25 cellular contexts compared by ENCODE assay signal in genomic region chr13:101536079-101536478, GRCh38.
"Had no signal": no experiment of that assay in that cellular context is flagged by ENCODE, and none has a peak within 500 bp of the region (broad histone marks: within the 10 kb centered on the region; RNA-seq: fewer than 3 reads in every experiment).

No MANE protein-coding gene starts in this region.

- H3K79me2 ChIP-seq: parathyroid adenoma had no signal

- H2AFZ ChIP-seq: parathyroid adenoma had no signal

- DNase-seq: activated CD4-positive, alpha-beta T cell treated with anti-CD3 and anti-CD28 coated beads, Interleukin-2, amount 10 ng/mL, durations not matched to agents 7 days and 5 days; activated CD4-positive, CD25-positive, alpha-beta regulatory T cell treated with anti-CD3 and anti-CD28 coated beads, Interleukin-2, amount 50 U/mL, for 72 hours; activated CD8-positive, alpha-beta T cell treated with anti-CD3 and anti-CD28 coated beads, Interleukin-2, amount 10 ng/mL, durations not matched to agents 7 days and 5 days; activated gamma-delta T cell; colonic mucosa; esophagus squamous epithelium; gastrocnemius medialis; hippocampal formation; kidney glomerular epithelial cell; left ventricle myocardium superior; mammary epithelial cell; midbrain; right cardiac atrium; stimulated activated CD4-positive, alpha-beta T cell treated with anti-CD3 and anti-CD28 coated beads, Interleukin-1b, Interleukin-23, amount 100 ng/mL, for 48 hours; stomach; uterus; WERI-Rb-1 had no signal

- ATAC-seq: activated CD8-positive, alpha-beta T cell treated with anti-CD3 and anti-CD28 coated beads, Interleukin-2, amount 10 ng/mL, durations not matched to agents 7 days and 5 days; gastrocnemius medialis; left ventricle myocardium superior; natural killer cell treated with Interleukin-12 subunit alpha and Interleukin-12 subunit beta and Interleukin-15 and Interleukin-18, amount 100 ng/mL, for 72 hours; right cardiac atrium; stimulated activated effector memory CD8-positive, alpha-beta T cell treated with anti-CD3 and anti-CD28 coated beads, Interleukin-12 subunit alpha, Interleukin-12 subunit beta, amount 100 ng/mL, for 72 hours had no signal

- FAIRE-seq: TTC549 had no signal

- H3K27ac ChIP-seq: breast epithelium, colonic mucosa, esophagus squamous epithelium, gastrocnemius medialis, neutrophil, parathyroid adenoma, skin epidermis, stomach, suprapubic skin, uterus, WERI-Rb-1 had no signal

- H3K36me3 ChIP-seq: breast epithelium, colonic mucosa, esophagus squamous epithelium, gastrocnemius medialis, neutrophil, stomach, suprapubic skin, uterus, WERI-Rb-1 had no signal

- H3K9ac ChIP-seq: parathyroid adenoma had no signal

- H3K4me1 ChIP-seq: breast epithelium, colonic mucosa, esophagus squamous epithelium, gastrocnemius medialis, parathyroid adenoma, stomach, suprapubic skin, uterus had no signal

- H3K27me3 ChIP-seq: breast epithelium, colonic mucosa, esophagus squamous epithelium, gastrocnemius medialis, neutrophil, stomach, suprapubic skin, uterus had no signal

- H3K9me3 ChIP-seq: breast epithelium, colonic mucosa, esophagus squamous epithelium, gastrocnemius medialis, neutrophil, stomach, suprapubic skin, uterus had no signal

- H3K4me3 ChIP-seq: breast epithelium, colonic mucosa, esophagus squamous epithelium, gastrocnemius medialis, skin epidermis, stomach, suprapubic skin, uterus had no signal
